Comparison of ENCODE assay signal across 27 cellular contexts in the genomic region with DNA sequence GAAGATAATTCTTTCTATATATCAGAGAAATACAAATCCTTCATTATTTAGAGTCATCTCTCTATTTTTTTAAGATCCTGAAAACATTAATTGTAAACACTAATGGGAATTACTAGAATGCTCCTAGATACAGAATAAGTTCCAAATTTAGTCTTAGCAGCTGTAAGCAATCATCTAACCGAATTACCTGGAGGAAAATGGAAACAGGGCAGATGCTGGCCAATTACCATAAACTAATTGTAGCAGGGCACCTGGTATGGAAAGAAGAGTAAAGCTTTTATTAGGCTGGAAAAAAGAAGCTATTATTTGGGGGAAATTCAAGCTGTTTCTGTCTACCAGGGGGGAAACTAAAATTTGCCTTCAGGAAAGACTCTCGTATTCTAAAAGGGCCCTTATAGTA.
"Had no signal": no experiment of that assay in that cellular context is flagged by ENCODE, and none has a peak within 500 bp of the region (broad histone marks: within the 10 kb centered on the region; RNA-seq: fewer than 3 reads in every experiment).

No MANE protein-coding gene starts in this region.

- H3K4me1 ChIP-seq: breast epithelium, pancreas, prostate gland, sigmoid colon had no signal

- H3K27me3 ChIP-seq: breast epithelium, pancreas, sigmoid colon had no signal

- H3K4me3 ChIP-seq: breast epithelium, pancreas, prostate gland, sigmoid colon, thoracic aorta had no signal

- H3K9me3 ChIP-seq: pancreas, prostate gland, sigmoid colon, thoracic aorta had no signal

- H3K36me3 ChIP-seq: breast epithelium, pancreas, prostate gland, sigmoid colon, thoracic aorta had no signal

- ATAC-seq: activated CD8-positive, alpha-beta T cell treated with anti-CD3 and anti-CD28 coated beads for 36 hours; activated T-cell treated with anti-CD3 and anti-CD28 coated beads, Interleukin-2, amount 50 U/mL, for 4 hours; activated T-helper 17 cell treated with anti-CD3 and anti-CD28 coated beads, Interleukin-2, amount 50 U/mL, for 72 hours; left colon; naive thymus-derived CD4-positive, alpha-beta T cell; pancreas; stimulated activated effector memory CD8-positive, alpha-beta T cell treated with anti-CD3 and anti-CD28 coated beads, Interleukin-12 subunit alpha, Interleukin-12 subunit beta, amount 100 ng/mL, for 72 hours had no signal

- DNase-seq: activated CD4-positive, alpha-beta T cell treated with anti-CD3 and anti-CD28 coated beads, Interleukin-2, amount 50 U/mL, for 1 hour; activated CD8-positive, alpha-beta T cell treated with anti-CD3 and anti-CD28 coated beads for 36 hours; activated gamma-delta T cell treated with Interleukin-2 at 50 U/mL for 16 hours; activated naive CD4-positive, alpha-beta T cell treated with anti-CD3 and anti-CD28 coated beads, Interleukin-2, amount 50 U/mL, for 16 hours; activated T-cell treated with anti-CD3 and anti-CD28 coated beads, Interleukin-2, amount 50 U/mL, for 4 hours; amniotic stem cell; central memory CD4-positive, alpha-beta T cell; foreskin fibroblast; head of caudate nucleus; hypothalamus; immature natural killer cell; kidney; left colon; midbrain; naive thymus-derived CD4-positive, alpha-beta T cell; nucleus accumbens; pancreas; retina; sigmoid colon; small intestine; stimulated activated CD4-positive, alpha-beta T cell treated with anti-CD3 and anti-CD28 coated beads, Interleukin-4, amount 100 ng/mL, for 24 hours; trophoblast cell had no signal

- H3K27ac ChIP-seq: breast epithelium, pancreas, prostate gland, sigmoid colon, thoracic aorta had no signal
